In genomic region chr11:67300256-67300755, GRCh38 we compare ENCODE assay signal across 13 cellular contexts.
"Had no signal": no experiment of that assay in that cellular context is flagged by ENCODE, and none has a peak within 500 bp of the region (broad histone marks: within the 10 kb centered on the region; RNA-seq: fewer than 3 reads in every experiment).

No MANE protein-coding gene starts in this region.

- H3K36me3 ChIP-seq: cardiac muscle cell, ovary had no signal

- H3K4me3 ChIP-seq: adrenal gland, cardiac muscle cell, gastroesophageal sphincter, ovary, thyroid gland had no signal

- DNase-seq: activated CD4-positive, alpha-beta T cell treated with anti-CD3 and anti-CD28 coated beads, Interleukin-2, amount 50 U/mL, for 48 hours; activated CD8-positive, alpha-beta memory T cell treated with anti-CD3 and anti-CD28 coated beads, Interleukin-2, amount 10 ng/mL, durations not matched to agents 7 days and 5 days; activated naive CD4-positive, alpha-beta T cell treated with anti-CD3 and anti-CD28 coated beads, Interleukin-2, amount 50 U/mL, for 16 hours; nephron progenitor cell; stimulated activated CD4-positive, alpha-beta T cell treated with anti-CD3 and anti-CD28 coated beads, Interleukin-2, amount 100 ng/mL, for 48 hours; stimulated activated naive B cell treated with anti-CD40 and anti-IgM and Interleukin-4, amounts not matched to agents 10 μg/mL and 1 μg/mL and 100 μg/mL, for 72 hours had no signal

- H3K4me3 Mint-ChIP-seq: activated CD8-positive, alpha-beta memory T cell treated with anti-CD3 and anti-CD28 coated beads, Interleukin-2, amount 10 ng/mL, durations not matched to agents 7 days and 5 days; nephron progenitor cell; stimulated activated naive B cell treated with anti-CD40 and anti-IgM and Interleukin-4, amounts not matched to agents 10 μg/mL and 1 μg/mL and 100 μg/mL, for 72 hours had no signal

- H3K9me3 ChIP-seq: adrenal gland, ovary, thyroid gland had no signal

- H3K27ac Mint-ChIP-seq: activated CD8-positive, alpha-beta memory T cell treated with anti-CD3 and anti-CD28 coated beads, Interleukin-2, amount 10 ng/mL, durations not matched to agents 7 days and 5 days; activated T-helper 2 cell treated with anti-CD3 and anti-CD28 coated beads, Interferon-gamma antibody, Interleukin-2, Interleukin-4, amounts not matched to agents 10 μg/mL and 5 μg/mL and 100 μg/mL, durations not matched to agents 14 hours and 24 hours and 36 hours; nephron progenitor cell; stimulated activated naive B cell treated with anti-CD40 and anti-IgM and Interleukin-4, amounts not matched to agents 10 μg/mL and 1 μg/mL and 100 μg/mL, for 72 hours had no signal

- H3K27me3 ChIP-seq: adrenal gland, cardiac muscle cell, gastroesophageal sphincter, ovary, thyroid gland had no signal

- H3K27ac ChIP-seq: adrenal gland, cardiac muscle cell, gastroesophageal sphincter, ovary, thyroid gland, WERI-Rb-1 had no signal

- ATAC-seq: activated CD8-positive, alpha-beta memory T cell treated with anti-CD3 and anti-CD28 coated beads, Interleukin-2, amount 10 ng/mL, durations not matched to agents 7 days and 5 days; gastroesophageal sphincter; stimulated activated naive B cell treated with anti-CD40 and anti-IgM and Interleukin-4, amounts not matched to agents 10 μg/mL and 1 μg/mL and 100 μg/mL, for 72 hours had no signal

- H3K27me3 Mint-ChIP-seq: activated CD8-positive, alpha-beta memory T cell treated with anti-CD3 and anti-CD28 coated beads, Interleukin-2, amount 10 ng/mL, durations not matched to agents 7 days and 5 days; stimulated activated naive B cell treated with anti-CD40 and anti-IgM and Interleukin-4, amounts not matched to agents 10 μg/mL and 1 μg/mL and 100 μg/mL, for 72 hours had no signal
